In the genomic region with DNA sequence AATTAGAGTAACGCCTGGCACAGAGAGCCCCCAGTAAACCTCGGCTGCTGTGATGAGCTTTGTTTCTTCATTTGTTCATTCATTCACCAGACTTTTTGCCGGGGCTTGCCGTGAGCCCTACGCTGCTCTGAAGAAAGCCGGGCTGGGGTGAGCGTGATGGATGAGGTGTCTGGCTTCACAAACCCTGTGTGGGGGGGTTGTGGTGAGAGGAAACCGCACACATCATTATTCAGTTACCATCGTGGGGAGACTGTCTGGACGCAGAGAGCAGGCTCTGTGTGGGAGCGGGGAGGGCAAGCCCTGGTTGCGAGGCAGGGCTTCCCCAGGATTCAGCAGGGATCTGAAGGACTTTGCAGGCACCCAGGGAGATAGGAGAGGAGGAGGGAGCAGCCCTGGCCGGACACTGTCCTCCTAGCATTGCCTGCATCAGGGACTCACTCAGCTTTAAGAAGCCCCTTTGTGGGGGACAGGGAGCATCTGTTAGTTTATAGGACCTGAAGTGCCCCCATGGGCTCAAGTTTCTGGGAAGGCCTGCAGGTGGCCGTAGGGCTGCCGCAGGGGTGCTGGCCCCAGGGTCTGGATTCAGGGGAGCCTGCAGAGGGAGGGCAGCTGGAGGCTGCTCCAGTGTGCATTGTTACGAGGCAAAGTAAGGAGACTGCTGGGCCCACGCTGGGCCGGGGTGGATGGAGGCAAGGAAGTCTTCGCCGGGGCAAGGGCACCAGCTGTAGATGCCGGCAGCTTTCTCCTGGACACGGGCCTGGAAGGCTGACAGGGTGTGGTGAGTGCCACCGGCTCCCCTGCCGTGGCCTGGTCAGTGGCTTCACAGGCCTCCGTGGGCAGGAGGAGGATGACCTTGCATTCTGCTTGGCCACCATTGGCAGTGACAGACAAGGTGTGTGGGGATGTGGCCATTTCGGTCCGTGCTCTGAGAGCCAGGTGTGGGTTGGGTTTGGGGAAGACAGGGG, we compare ENCODE assay signal across 8 cellular contexts.
DNase-seq lines count a peak whose midpoint lies in the region; ATAC-seq and TF ChIP-seq lines count a peak whose summit lies in the region.

No MANE protein-coding gene starts in this region.

- in situ Hi-C loops in gastrocnemius medialis (cut with MboI; ENCODE audit: low sequenced_read_pairs in 4 of 4) = no loop called here

- TF ChIP-seq CTCF in dorsolateral prefrontal cortex (IDR thresholded peaks at IDR 0.05 in 54 of 56, conservative IDR thresholded peaks at IDR 0.05 in 2 of 56; ENCODE audit: low read depth in 1 of 56, partially characterized antibody in 56 of 56) (no peak), gastrocnemius medialis (IDR thresholded peaks at IDR 0.05 in 4 of 5, conservative IDR thresholded peaks at IDR 0.05 in 1 of 5) (no peak)

- H3K4me1 ChIP-seq in gastrocnemius medialis = peaks cover 62 to 87% of the 10 kb centered on the region in 2 donors

- peaks cover 48% of the 10 kb centered on the region for H3K36me3 Mint-ChIP-seq in activated CD4-positive, alpha-beta T cell treated with anti-CD3 and anti-CD28 coated beads for 36 hours (ENCODE audit: low read depth)

- intact Hi-C loops in activated CD4-positive, alpha-beta T cell treated with anti-CD3 and anti-CD28 coated beads for 36 hours (cut with DNase I, micrococcal nuclease) = loop anchor here in 1 of 2 experiments (10.0 kb wide), 1 partner anchor 330 kb away; the partner anchor contains the start of gene SEC14L1
- intact Hi-C loops in dorsolateral prefrontal cortex (cut with DNase I) (no loop called here), gastrocnemius medialis (cut with DNase I; ENCODE audit: low total_unique reads) (no loop called here)

- H3K27me3 ChIP-seq in dorsolateral prefrontal cortex (no peaks in the 10 kb centered on the region), gastrocnemius medialis (no peaks in the 10 kb centered on the region)

- H3K4me3 ChIP-seq in dorsolateral prefrontal cortex = no peak overlapping the region
- H3K4me3 ChIP-seq in gastrocnemius medialis = no peak overlapping the region

- H3K36me3 ChIP-seq in gastrocnemius medialis = no peaks in the 10 kb centered on the region

- H3K9me3 Mint-ChIP-seq in activated CD4-positive, alpha-beta T cell treated with anti-CD3 and anti-CD28 coated beads for 36 hours (ENCODE audit: low read depth) = no peaks in the 10 kb centered on the region

- CTCF ChIA-PET in activated CD4-positive, alpha-beta T cell treated with anti-CD3 and anti-CD28 coated beads for 36 hours (lab: Charles Lee) = interaction anchor here (0.5 to 3.1 kb wide), 12 partner anchors 9 to 252 kb away, joined by 3 to 21 read pairs (median 4); no protein-coding TSS in a partner anchor

- DNase-seq in HT1080 (ENCODE audit: low read depth) = peak; percentile 53
- peak; percentile 86 for DNase-seq in activated CD4-positive, alpha-beta T cell treated with anti-CD3 and anti-CD28 coated beads for 36 hours
- no peak for DNase-seq in dorsolateral prefrontal cortex
- DNase-seq in gastrocnemius medialis = no peak
- no peak for DNase-seq in germinal center (ENCODE audit: low spot score)
- no peak for DNase-seq in HUDEP-2 (lab: John Stamatoyannopoulos, UW; ENCODE audit: unreplicated experiment in 76 of 76)
- DNase-seq in iPS-NIHi11 (ENCODE audit: low spot score) = no peak

- peak overlapping the region; percentile 86 for H3K27ac Mint-ChIP-seq in activated CD4-positive, alpha-beta T cell treated with anti-CD3 and anti-CD28 coated beads for 36 hours

- peak; percentile 22 for ATAC-seq in activated CD4-positive, alpha-beta T cell treated with anti-CD3 and anti-CD28 coated beads for 36 hours
- ATAC-seq in gastrocnemius medialis = no peak
- no peak for ATAC-seq in HG02981 (IDR thresholded peaks at IDR 0.05; ENCODE audit: unreplicated experiment)

- H3K9me3 ChIP-seq in gastrocnemius medialis = no peaks in the 10 kb centered on the region

- H3K4me1 Mint-ChIP-seq in activated CD4-positive, alpha-beta T cell treated with anti-CD3 and anti-CD28 coated beads for 36 hours = peaks cover 94% of the 10 kb centered on the region

- H3K27me3 Mint-ChIP-seq in activated CD4-positive, alpha-beta T cell treated with anti-CD3 and anti-CD28 coated beads for 36 hours = no peaks in the 10 kb centered on the region

- H3K27ac ChIP-seq in dorsolateral prefrontal cortex (peak overlapping the region in 40 of 59 donors; percentile 0 to 83 (median 52)), gastrocnemius medialis (peak overlapping the region; percentile 78 to 90 (median 85))

- no peak for TF ChIP-seq POLR2A in gastrocnemius medialis (IDR thresholded peaks at IDR 0.05)

- POLR2A ChIA-PET in activated CD4-positive, alpha-beta T cell treated with anti-CD3 and anti-CD28 coated beads for 36 hours (lab: Charles Lee) = interaction anchor here (0.6 to 3.4 kb wide), 10 partner anchors 9 to 335 kb away, joined by 3 to 30 read pairs (median 4); partner anchors contain the start of gene SEC14L1

- peak overlapping the region; percentile 70 for H3K4me3 Mint-ChIP-seq in activated CD4-positive, alpha-beta T cell treated with anti-CD3 and anti-CD28 coated beads for 36 hours

Comparison
In these comparisons a context has a peak if more than half of its experiments do, and no peak if none do; other contexts are left out.
1. DNase-seq: peak in HT1080 (single experiment) and activated CD4-positive, alpha-beta T cell treated with anti-CD3 and anti-CD28 coated beads for 36 hours (single experiment); none in dorsolateral prefrontal cortex (0 of 10), gastrocnemius medialis (0 of 2), germinal center (single experiment), HUDEP-2 (0 of 76) and iPS-NIHi11 (single experiment).